Comparison of ENCODE assay signal across 8 cellular contexts in genomic region chr14:31926123-31926522, GRCh38.
A peak's percentile ranks its signal among the peaks of the same experiment; 100 is the strongest.
DNase-seq lines count a peak whose midpoint lies in the region; ATAC-seq and TF ChIP-seq lines count a peak whose summit lies in the region.

No MANE protein-coding gene starts in this region.

- no peak overlapping the region for H3K4me2 ChIP-seq in SU-DHL-6 (ENCODE audit: low read depth, low read length, poor library complexity, severe bottlenecking)

- peak; percentile 62 for TF ChIP-seq CTCF in LNCaP clone FGC (IDR thresholded peaks at IDR 0.05; ENCODE audit: control insufficient read depth, extremely low read depth, insufficient read depth)
- TF ChIP-seq CTCF in SU-DHL-6 (IDR thresholded peaks at IDR 0.05; ENCODE audit: insufficient read depth, low read length, poor library complexity, severe bottlenecking): peak; percentile 61
- peak in 3 of 4 experiments; percentile 24 to 31 (median 25) for TF ChIP-seq CTCF in sigmoid colon (IDR thresholded peaks at IDR 0.05)

- H3K36me3 Mint-ChIP-seq in activated T-cell treated with anti-CD3 and anti-CD28 coated beads, Interleukin-2, amount 50 U/mL, for 4 hours (ENCODE audit: insufficient read depth): no peaks in the 10 kb centered on the region

- H3K27me3 ChIP-seq in SU-DHL-6 (ENCODE audit: low read length) (no peaks in the 10 kb centered on the region), sigmoid colon (no peaks in the 10 kb centered on the region)

- TF ChIP-seq EP300 in sigmoid colon (IDR thresholded peaks at IDR 0.05): no peak

- H3K27me3 Mint-ChIP-seq in activated T-cell treated with anti-CD3 and anti-CD28 coated beads, Interleukin-2, amount 50 U/mL, for 4 hours (ENCODE audit: low read depth): no peaks in the 10 kb centered on the region

- H3K9me2 ChIP-seq in SU-DHL-6 (replicated peaks; ENCODE audit: insufficient read depth, low read length): no peaks in the 10 kb centered on the region

- H3K4me1 ChIP-seq in sigmoid colon: peaks cover 0 to 21% (median 18%) of the 10 kb centered on the region in 4 donors

- H4K20me1 ChIP-seq in SU-DHL-6 (ENCODE audit: low read depth, low read length): no peaks in the 10 kb centered on the region

- no peak overlapping the region for H2AFZ ChIP-seq in SU-DHL-6 (ENCODE audit: low read depth, low read length, severe bottlenecking)

- no peaks in the 10 kb centered on the region for H3F3A ChIP-seq in SU-DHL-6 (ENCODE audit: insufficient read depth)

- 25% methylated on average over 1 of the region's 1 CpG for WGBS in sigmoid colon, 2 donors

- H3K4me3 ChIP-seq in LNCaP clone FGC (ENCODE audit: low read depth, low read length) (no peak overlapping the region), SU-DHL-6 (ENCODE audit: insufficient read depth, low read length, poor library complexity, severe bottlenecking) (no peak overlapping the region), sigmoid colon (no peak overlapping the region)

- peaks cover 8% of the 10 kb centered on the region for H3K4me1 Mint-ChIP-seq in activated T-cell treated with anti-CD3 and anti-CD28 coated beads, Interleukin-2, amount 50 U/mL, for 4 hours (ENCODE audit: low read depth)

- H3K9ac ChIP-seq in SU-DHL-6 (ENCODE audit: low read length): no peak overlapping the region

- H3K36me3 ChIP-seq in SU-DHL-6 (ENCODE audit: low read length) (no peaks in the 10 kb centered on the region), sigmoid colon (no peaks in the 10 kb centered on the region)

- no peak overlapping the region for H3K4me3 Mint-ChIP-seq in activated T-cell treated with anti-CD3 and anti-CD28 coated beads, Interleukin-2, amount 50 U/mL, for 4 hours

- peak; percentile 25 for DNase-seq in COR-L47 (lab: John Stamatoyannopoulos, UW)
- DNase-seq in LNCaP clone FGC (ENCODE audit: low read depth): no peak
- DNase-seq in fibroblast of peridontal ligament (ENCODE audit: extremely low read depth): peak; percentile 39
- DNase-seq in sigmoid colon: no peak
- no peak for DNase-seq in hippocampal formation (lab: John Stamatoyannopoulos, UW)
- no peak for DNase-seq in activated T-cell treated with anti-CD3 and anti-CD28 coated beads, Interleukin-2, amount 50 U/mL, for 4 hours

- H3K27ac ChIP-seq in SU-DHL-6 (ENCODE audit: low read depth, low read length): no peak overlapping the region
- H3K27ac ChIP-seq in sigmoid colon: peak overlapping the region in 3 of 4 donors; percentile 63 to 79 (median 70)

- H3K9me3 ChIP-seq in SU-DHL-6 (ENCODE audit: insufficient read depth, low read length) (no peaks in the 10 kb centered on the region), sigmoid colon (no peaks in the 10 kb centered on the region)

- ATAC-seq in GM18517 (IDR thresholded peaks at IDR 0.05; ENCODE audit: unreplicated experiment): peak; percentile 58
- ATAC-seq in activated T-cell treated with anti-CD3 and anti-CD28 coated beads, Interleukin-2, amount 50 U/mL, for 4 hours: no peak

- no peak for TF ChIP-seq POLR2A in sigmoid colon (IDR thresholded peaks at IDR 0.05)

- intact Hi-C loops in sigmoid colon (cut with DNase I): loop anchor here (5.0 kb wide), 1 partner anchor 326 kb away; no protein-coding TSS in a partner anchor

- H3K9me3 Mint-ChIP-seq in activated T-cell treated with anti-CD3 and anti-CD28 coated beads, Interleukin-2, amount 50 U/mL, for 4 hours: no peaks in the 10 kb centered on the region

- H3K79me2 ChIP-seq in SU-DHL-6 (ENCODE audit: insufficient read depth, low read length): no peaks in the 10 kb centered on the region

Comparison
In these comparisons a context has a peak if more than half of its experiments do, and no peak if none do; other contexts are left out.
1. DNase-seq: peak in COR-L47 (single experiment) and fibroblast of peridontal ligament (single experiment); none in LNCaP clone FGC (single experiment), sigmoid colon (single experiment), hippocampal formation (0 of 2) and activated T-cell treated with anti-CD3 and anti-CD28 coated beads, Interleukin-2, amount 50 U/mL, for 4 hours (single experiment).
2. Peak in every context shown above with its lines, with median percentiles within 50 percentile points of each other: CTCF ChIP-seq.